1 cellular context compared by ENCODE assay signal in genomic region chr1:31099283-31100063, GRCh38.
TF ChIP-seq lines count a peak whose summit lies in the region.

No MANE protein-coding gene starts in this region.

TF ChIP-seq in WTC11, 78 proteins besides CTCF, POLR2A, EP300 and RAD21 (continued from another document):
- no peak for TF ChIP-seq ZBTB21 (CRISPR knock-in tag; IDR thresholded peaks at IDR 0.05; ENCODE audit: borderline replicate concordance)
- TF ChIP-seq RORB (CRISPR knock-in tag; IDR thresholded peaks at IDR 0.05) = no peak
- TF ChIP-seq TEAD1 (CRISPR knock-in tag; IDR thresholded peaks at IDR 0.05) = no peak
- no peak for TF ChIP-seq NR3C1 (CRISPR knock-in tag; conservative IDR thresholded peaks at IDR 0.05; ENCODE audit: low read depth)
- no peak for TF ChIP-seq EMX1 (CRISPR knock-in tag; IDR thresholded peaks at IDR 0.05)
TF ChIP-seq in WTC11: peak in this region for 0.
